In genomic region chr21:38831526-38832467, GRCh38 we compare ENCODE assay signal across 9 cellular contexts. TPM values are rescaled to one million over a fixed set of nuclear protein-coding genes. Genes with fewer than 3 reads are reported as not detected.
DNase-seq lines count a peak whose midpoint lies in the region; ATAC-seq, FAIRE-seq and TF ChIP-seq lines count a peak whose summit lies in the region.
"Had no signal": no experiment of that assay in that cellular context is flagged by ENCODE, and none has a peak within 500 bp of the region (broad histone marks: within the 10 kb centered on the region; RNA-seq: fewer than 3 reads in every experiment).

No MANE protein-coding gene starts in this region.

- FAIRE-seq in endometrium (lab: Jason Lieb, UNC): peak; percentile 64

- H3K27ac Mint-ChIP-seq in Caco-2 (ENCODE audit: unreplicated experiment): peak overlapping the region; percentile 80
- H3K27ac Mint-ChIP-seq in naive thymus-derived CD8-positive, alpha-beta T cell: peak overlapping the region in 3 of 10 donors; percentile 4 to 57 (median 31)

- H3K4me3 Mint-ChIP-seq in Caco-2 (ENCODE audit: unreplicated experiment): peak overlapping the region; percentile 18
- peak overlapping the region in 1 of 10 donors; percentile 6 for H3K4me3 Mint-ChIP-seq in naive thymus-derived CD8-positive, alpha-beta T cell

- H3K9me2 ChIP-seq in SU-DHL-6 (replicated peaks; ENCODE audit: insufficient read depth, low read length): no peaks in the 10 kb centered on the region

- H3K4me1 ChIP-seq in Caco-2: peaks cover 11% of the 10 kb centered on the region; the same call in 1 of the 2 replicates
- H3K4me1 ChIP-seq in BE2C: no peaks in the 10 kb centered on the region
- H3K4me1 ChIP-seq: SJCRH30 had no signal

- intact Hi-C loops in Caco-2 (cut with micrococcal nuclease; ENCODE audit: unreplicated experiment): no loop called here

- DNase-seq in Caco-2 (peak; percentile 63 to 66), GM20000 (ENCODE audit: low spot score) (peak; percentile 66), retina (no peak), BE2C (no peak)
- DNase-seq in naive thymus-derived CD8-positive, alpha-beta T cell: peak in 3 of 10 donors; percentile 8 to 20 (median 17)

- H4K20me1 ChIP-seq in SU-DHL-6 (ENCODE audit: low read depth, low read length): no peaks in the 10 kb centered on the region

- peak; percentile 81 for ATAC-seq in HG03558 (IDR thresholded peaks at IDR 0.05; ENCODE audit: extremely low read depth, unreplicated experiment)
- peak; percentile 67 to 85 for ATAC-seq in naive thymus-derived CD8-positive, alpha-beta T cell

- BruUV-seq in Caco-2 (replicated peaks; lab: Mats Ljungman, UMichigan): no TSS peak

- peaks cover 12% of the 10 kb centered on the region for H3K4me1 Mint-ChIP-seq in Caco-2 (ENCODE audit: low read depth, unreplicated experiment)
- H3K4me1 Mint-ChIP-seq in naive thymus-derived CD8-positive, alpha-beta T cell: peaks cover 0 to 20% (median 7%) of the 10 kb centered on the region in 4 donors

- no peaks in the 10 kb centered on the region for H3K27me3 Mint-ChIP-seq in Caco-2 (ENCODE audit: insufficient read depth, unreplicated experiment)
- peaks cover 0 to 9% (median 2%) of the 10 kb centered on the region in 5 donors for H3K27me3 Mint-ChIP-seq in naive thymus-derived CD8-positive, alpha-beta T cell

- POLR2A ChIA-PET in Caco-2 (lab: Charles Lee): no interaction called here
- POLR2A ChIA-PET in naive thymus-derived CD8-positive, alpha-beta T cell (lab: Charles Lee): no interaction called here

- peaks cover 14% of the 10 kb centered on the region for H3F3A ChIP-seq in SU-DHL-6 (ENCODE audit: insufficient read depth)

- CTCF ChIA-PET in Caco-2 (lab: Charles Lee): no interaction called here

- H3K9me3 Mint-ChIP-seq in Caco-2 (ENCODE audit: unreplicated experiment): no peaks in the 10 kb centered on the region
- peaks cover 0 to 9% (median 0%) of the 10 kb centered on the region in 9 donors for H3K9me3 Mint-ChIP-seq in naive thymus-derived CD8-positive, alpha-beta T cell

- H3K9ac ChIP-seq in SU-DHL-6 (ENCODE audit: low read length): peak overlapping the region; percentile 38

- H3K27ac ChIP-seq in SU-DHL-6 (ENCODE audit: low read depth, low read length): peak overlapping the region; percentile 96
- H3K27ac ChIP-seq: SJCRH30 had no signal

- H3K4me2 ChIP-seq in SU-DHL-6 (ENCODE audit: low read depth, low read length, poor library complexity, severe bottlenecking): peak overlapping the region; percentile 77

- H3K36me3 Mint-ChIP-seq in Caco-2 (ENCODE audit: insufficient read depth, unreplicated experiment): peaks cover 8% of the 10 kb centered on the region
- H3K36me3 Mint-ChIP-seq in naive thymus-derived CD8-positive, alpha-beta T cell: no peaks in the 10 kb centered on the region

- H3K4me3 ChIP-seq in Caco-2 (ENCODE audit: low read depth, low read length): no peak overlapping the region
- H3K4me3 ChIP-seq in SU-DHL-6 (ENCODE audit: insufficient read depth, low read length, poor library complexity, severe bottlenecking): peak overlapping the region; percentile 34
- H3K4me3 ChIP-seq in BE2C (ENCODE audit: low read depth, low read length): no peak overlapping the region
- H3K4me3 ChIP-seq: SJCRH30 had no signal

- H3K27me3 ChIP-seq in Caco-2 (replicated peaks; ENCODE audit: control insufficient read depth, insufficient read depth, low read length) (no peaks in the 10 kb centered on the region), SU-DHL-6 (ENCODE audit: low read length) (no peaks in the 10 kb centered on the region), BE2C (no peaks in the 10 kb centered on the region)

- H3K9me3 ChIP-seq in Caco-2 (no peaks in the 10 kb centered on the region), SU-DHL-6 (ENCODE audit: insufficient read depth, low read length) (peaks cover 8% of the 10 kb centered on the region; the same call in 1 of the 2 replicates), BE2C (no peaks in the 10 kb centered on the region)
- H3K9me3 ChIP-seq: SJCRH30 had no signal

- TF ChIP-seq CTCF in Caco-2 (IDR thresholded peaks at IDR 0.05; ENCODE audit: insufficient read depth in 1 of 2, low read depth in 1 of 2, low read length in 1 of 2, severe bottlenecking in 1 of 2, unreplicated experiment in 1 of 2): no peak
- no peak for TF ChIP-seq CTCF in GM20000 (IDR thresholded peaks at IDR 0.05; ENCODE audit: extremely low read depth, missing control alignments)
- no peak for TF ChIP-seq CTCF in SU-DHL-6 (IDR thresholded peaks at IDR 0.05; ENCODE audit: insufficient read depth, low read length, poor library complexity, severe bottlenecking)
- no peak for TF ChIP-seq CTCF in BE2C (IDR thresholded peaks at IDR 0.05; ENCODE audit: low read depth, low read length)

- H2AFZ ChIP-seq in SU-DHL-6 (ENCODE audit: low read depth, low read length, severe bottlenecking): peak overlapping the region; percentile 72

- H3K36me3 ChIP-seq in Caco-2 (ENCODE audit: control insufficient read depth, insufficient read depth, low read length) (no peaks in the 10 kb centered on the region), SU-DHL-6 (ENCODE audit: low read length) (no peaks in the 10 kb centered on the region), BE2C (no peaks in the 10 kb centered on the region)
- H3K36me3 ChIP-seq: SJCRH30 had no signal

- no peaks in the 10 kb centered on the region for H3K79me2 ChIP-seq in SU-DHL-6 (ENCODE audit: insufficient read depth, low read length)

RNA-seq across cellular contexts. Expression of gene ETS2, which starts 26.1 kb away (rescaled TPM):
- 20.4 and 26.9 TPM in 2 replicates for total RNA-seq in Caco-2 (2022)
- 10 to 100 TPM; 11.5 to 14.8 TPM for total RNA-seq in naive thymus-derived CD8-positive, alpha-beta T cell
- 1 to 10 TPM; 4.7 to 6.6 (median 5.8) TPM for polyA plus RNA-seq in naive thymus-derived CD8-positive, alpha-beta T cell
- polyA plus RNA-seq in BE2C (2012; ENCODE audit: insufficient read depth, insufficient read length, low read depth): 21.9 TPM

Comparison
In these comparisons a context has a peak if more than half of its experiments do, and no peak if none do; other contexts are left out.
1. DNase-seq: peak in Caco-2 (2 of 2) and GM20000 (single experiment); none in retina (single experiment) and BE2C (single experiment).